In genomic region chr9:36036780-36037579, GRCh38 we compare ENCODE assay signal across 1 cellular context.
TF ChIP-seq lines count a peak whose summit lies in the region.

Gene RECK, plus strand, starts transcription at chr9:36036913. Its CDS starts 86 bp downstream, at chr9:36036999.

TF ChIP-seq in HepG2, 621 proteins besides CTCF, POLR2A, EP300 and RAD21 (continued from another document and continues in another):
- TF ChIP-seq ZNF574 (CRISPR knock-in tag; IDR thresholded peaks at IDR 0.05) (0 out of 2 replicates have a peak, but pooled peaks have one; percentile 21), ZNF383 (CRISPR knock-in tag; IDR thresholded peaks at IDR 0.05; ENCODE audit: borderline replicate concordance) (no peak), ZNF251 (CRISPR knock-in tag; IDR thresholded peaks at IDR 0.05) (no peak), SPEN (CRISPR knock-in tag; IDR thresholded peaks at IDR 0.05; ENCODE audit: low read depth) (peak; percentile 27; the same call in 1 of the 2 replicates), DRAP1 (CRISPR knock-in tag; IDR thresholded peaks at IDR 0.05) (no peak), ZNF18 (CRISPR knock-in tag; IDR thresholded peaks at IDR 0.05; ENCODE audit: insufficient replicate concordance) (no peak), ZNF629 (CRISPR knock-in tag; conservative IDR thresholded peaks at IDR 0.05) (no peak), GATA4 (IDR thresholded peaks at IDR 0.05; ENCODE audit: borderline replicate concordance, low read depth) (no peak), DNMT3B (CRISPR knock-in tag; conservative IDR thresholded peaks at IDR 0.05) (no peak), ZNF768 (CRISPR knock-in tag; IDR thresholded peaks at IDR 0.05) (0 out of 2 replicates have a peak, but pooled peaks have one; percentile 35), BATF2 (CRISPR knock-in tag; IDR thresholded peaks at IDR 0.05) (no peak), ZBTB7A (CRISPR knock-in tag; IDR thresholded peaks at IDR 0.05) (peak; percentile 93), ZBTB38 (CRISPR knock-in tag; IDR thresholded peaks at IDR 0.05) (no peak), ERF (CRISPR knock-in tag; IDR thresholded peaks at IDR 0.05) (0 out of 2 replicates have a peak, but pooled peaks have one; percentile 11), ZNF639 (CRISPR knock-in tag; conservative IDR thresholded peaks at IDR 0.05) (no peak), STAT5B (CRISPR knock-in tag; IDR thresholded peaks at IDR 0.05) (no peak), CHD2 (IDR thresholded peaks at IDR 0.05; ENCODE audit: low read depth, low read length) (peak; percentile 71; the same call in 1 of the 2 replicates), ATF6 (CRISPR knock-in tag; conservative IDR thresholded peaks at IDR 0.05) (no peak), ZNF501 (CRISPR knock-in tag; IDR thresholded peaks at IDR 0.05) (no peak; the same call in 1 of the 2 replicates), ZNF235 (CRISPR knock-in tag; IDR thresholded peaks at IDR 0.05; ENCODE audit: borderline replicate concordance) (peak; percentile 71; the same call in 1 of the 2 replicates), CENPBD1 (CRISPR knock-in tag; IDR thresholded peaks at IDR 0.05; ENCODE audit: borderline replicate concordance, low read depth) (no peak), PRPF4 (IDR thresholded peaks at IDR 0.05; ENCODE audit: low read depth, low read length, poor library complexity, severe bottlenecking) (no peak), SNRNP70 (IDR thresholded peaks at IDR 0.05; ENCODE audit: low read depth, low read length) (no peak), ZFY (CRISPR knock-in tag; IDR thresholded peaks at IDR 0.05) (peak; percentile 62), NR3C1 (CRISPR knock-in tag; IDR thresholded peaks at IDR 0.05) (no peak), MTA1 (CRISPR knock-in tag; IDR thresholded peaks at IDR 0.05; ENCODE audit: borderline replicate concordance) (0 out of 2 replicates have a peak, but pooled peaks have one; percentile 56), STAT6 (CRISPR knock-in tag; IDR thresholded peaks at IDR 0.05; ENCODE audit: borderline replicate concordance) (no peak), THYN1 (CRISPR knock-in tag; IDR thresholded peaks at IDR 0.05; ENCODE audit: borderline replicate concordance, low read depth) (no peak), ARID2 (CRISPR knock-in tag; IDR thresholded peaks at IDR 0.05; ENCODE audit: borderline replicate concordance) (no peak), ELF1 (CRISPR knock-in tag; IDR thresholded peaks at IDR 0.05) (no peak), ZNF724P (CRISPR knock-in tag; IDR thresholded peaks at IDR 0.05; ENCODE audit: borderline replicate concordance) (0 out of 2 replicates have a peak, but pooled peaks have one; percentile 12), NRL (CRISPR knock-in tag; IDR thresholded peaks at IDR 0.05; ENCODE audit: borderline replicate concordance) (no peak), GABPB1 (CRISPR knock-in tag; IDR thresholded peaks at IDR 0.05) (peak; percentile 51; the same call in 1 of the 2 replicates), ZNF468 (CRISPR knock-in tag; IDR thresholded peaks at IDR 0.05) (no peak), PRDM10 (CRISPR knock-in tag; IDR thresholded peaks at IDR 0.05; ENCODE audit: low read depth) (no peak), HDAC1 (CRISPR knock-in tag; IDR thresholded peaks at IDR 0.05) (peak; percentile 30; the same call in 1 of the 2 replicates), MAFF (IDR thresholded peaks at IDR 0.05; ENCODE audit: low read depth, low read length) (no peak), PAWR (CRISPR knock-in tag; IDR thresholded peaks at IDR 0.05; ENCODE audit: borderline replicate concordance) (no peak), ZNF784 (CRISPR knock-in tag; IDR thresholded peaks at IDR 0.05; ENCODE audit: borderline replicate concordance) (peak; percentile 56; the same call in 1 of the 2 replicates), ZMYM4 (CRISPR knock-in tag; IDR thresholded peaks at IDR 0.05) (peak; percentile 30; the same call in 1 of the 2 replicates), ZNF670 (CRISPR knock-in tag; IDR thresholded peaks at IDR 0.05; ENCODE audit: borderline replicate concordance) (peak; percentile 60; the same call in 1 of the 2 replicates), LCORL (IDR thresholded peaks at IDR 0.05) (no peak), LCORL (CRISPR knock-in tag; IDR thresholded peaks at IDR 0.05) (no peak), ZNF691 (CRISPR knock-in tag; IDR thresholded peaks at IDR 0.05; ENCODE audit: borderline replicate concordance, low read depth) (0 out of 2 replicates have a peak, but pooled peaks have one; percentile 49), ASH2L (IDR thresholded peaks at IDR 0.05; ENCODE audit: insufficient read length, low read depth, low read length) (peak; percentile 61), SP4 (CRISPR knock-in tag; IDR thresholded peaks at IDR 0.05) (peak; percentile 55; the same call in 1 of the 2 replicates), GLI4 (CRISPR knock-in tag; IDR thresholded peaks at IDR 0.05; ENCODE audit: borderline replicate concordance) (peak; percentile 80; the same call in 1 of the 2 replicates), GTF2F1 (IDR thresholded peaks at IDR 0.05; ENCODE audit: low read length) (no peak), YEATS4 (CRISPR knock-in tag; IDR thresholded peaks at IDR 0.05; ENCODE audit: borderline replicate concordance) (peak; percentile 73)
